Comparison of ENCODE assay signal across 18 cellular contexts in genomic region chrX:22952011-22952410, GRCh38. TPM values are rescaled to one million over a fixed set of nuclear protein-coding genes. Genes with fewer than 3 reads are reported as not detected.
DNase-seq lines count a peak whose midpoint lies in the region; ATAC-seq and TF ChIP-seq lines count a peak whose summit lies in the region.
"Had no signal": no experiment of that assay in that cellular context is flagged by ENCODE, and none has a peak within 500 bp of the region (broad histone marks: within the 10 kb centered on the region; RNA-seq: fewer than 3 reads in every experiment).

No MANE protein-coding gene starts in this region.

- H3K9me3 Mint-ChIP-seq in endodermal cell (no peaks in the 10 kb centered on the region), natural killer cell (no peaks in the 10 kb centered on the region)
- no peaks in the 10 kb centered on the region for H3K9me3 Mint-ChIP-seq in activated naive CD8-positive, alpha-beta T cell treated with anti-CD3 and anti-CD28 coated beads, Interleukin-2, amount 50 U/mL, for 24 hours
- H3K9me3 Mint-ChIP-seq: activated T-helper 1 cell treated with anti-CD3 and anti-CD28 coated beads, Interleukin-12 subunit alpha, Interleukin-12 subunit beta, Interleukin-2, Interleukin-4 antibody, amounts not matched to agents 30 ng/mL and 10 ng/mL and 1 ng/mL, durations not matched to agents 14 hours and 24 hours and 36 hours; CD8-positive, alpha-beta T cell had no signal

- WGBS in endodermal cell (ENCODE audit: insufficient coverage in 1 of 2, insufficient read length in 1 of 2), 2 experiments = 56 to 90% methylated on average over 2 to 6 of the region's 6 CpGs

- intact Hi-C loops in natural killer cell (cut with micrococcal nuclease) = no loop called here

- no peaks in the 10 kb centered on the region for H3K9me3 ChIP-seq in endodermal cell (ENCODE audit: control insufficient read depth, low read length)
- H3K9me3 ChIP-seq: heart right ventricle, mucosa of descending colon, right lobe of liver had no signal

- H3K36me3 ChIP-seq in endodermal cell (ENCODE audit: control insufficient read depth, insufficient read depth, low read length) = no peaks in the 10 kb centered on the region
- H3K36me3 ChIP-seq: heart right ventricle, right lobe of liver, WERI-Rb-1 had no signal

- DNase-seq in ELR (ENCODE audit: low read depth) = peak; percentile 68
- peak; percentile 56 for DNase-seq in OCI-M1 (lab: John Stamatoyannopoulos, UW)
- peak; percentile 58 for DNase-seq in endodermal cell
- DNase-seq in myocyte (ENCODE audit: low read depth) = peak; percentile 14
- no peak for DNase-seq in NCI-H774 (lab: John Stamatoyannopoulos, UW)
- DNase-seq in natural killer cell = no peak
- no peak for DNase-seq in activated naive CD8-positive, alpha-beta T cell treated with anti-CD3 and anti-CD28 coated beads, Interleukin-2, amount 50 U/mL, for 24 hours
- DNase-seq: CD8-positive, alpha-beta T cell; cerebellar nuclear complex; heart right ventricle; mucosa of descending colon; NCI-H146; right lobe of liver; trophoblast cell had no signal

- no peaks in the 10 kb centered on the region for H3K27me3 ChIP-seq in endodermal cell (ENCODE audit: control insufficient read depth, insufficient read depth, low read length, poor library complexity, severe bottlenecking)
- H3K27me3 ChIP-seq: heart right ventricle, right lobe of liver had no signal

- no peaks in the 10 kb centered on the region for H3K36me3 Mint-ChIP-seq in endodermal cell (ENCODE audit: low read depth)
- H3K36me3 Mint-ChIP-seq in natural killer cell = no peaks in the 10 kb centered on the region
- no peaks in the 10 kb centered on the region for H3K36me3 Mint-ChIP-seq in activated naive CD8-positive, alpha-beta T cell treated with anti-CD3 and anti-CD28 coated beads, Interleukin-2, amount 50 U/mL, for 24 hours (ENCODE audit: low read depth)
- H3K36me3 Mint-ChIP-seq: CD8-positive, alpha-beta T cell had no signal

- H3K4me3 Mint-ChIP-seq in endodermal cell (no peak overlapping the region), natural killer cell (no peak overlapping the region)
- no peak overlapping the region for H3K4me3 Mint-ChIP-seq in activated naive CD8-positive, alpha-beta T cell treated with anti-CD3 and anti-CD28 coated beads, Interleukin-2, amount 50 U/mL, for 24 hours
- H3K4me3 Mint-ChIP-seq: activated T-helper 1 cell treated with anti-CD3 and anti-CD28 coated beads, Interleukin-12 subunit alpha, Interleukin-12 subunit beta, Interleukin-2, Interleukin-4 antibody, amounts not matched to agents 30 ng/mL and 10 ng/mL and 1 ng/mL, durations not matched to agents 14 hours and 24 hours and 36 hours; CD8-positive, alpha-beta T cell had no signal

- no peak overlapping the region for H3K27ac ChIP-seq in endodermal cell (ENCODE audit: low read depth, low read length)
- H3K27ac ChIP-seq: heart right ventricle, right lobe of liver, WERI-Rb-1 had no signal

- H3K27me3 Mint-ChIP-seq in endodermal cell (ENCODE audit: insufficient read depth) (no peaks in the 10 kb centered on the region), natural killer cell (ENCODE audit: low read depth in 2 of 2) (no peaks in the 10 kb centered on the region)
- H3K27me3 Mint-ChIP-seq in activated naive CD8-positive, alpha-beta T cell treated with anti-CD3 and anti-CD28 coated beads, Interleukin-2, amount 50 U/mL, for 24 hours = peaks cover 1% of the 10 kb centered on the region

- H3K9ac ChIP-seq in endodermal cell (ENCODE audit: extremely low read depth, low read length, poor library complexity, severe bottlenecking) = no peak overlapping the region

- H3K4me1 ChIP-seq in endodermal cell (ENCODE audit: control insufficient read depth, insufficient read depth, low read length) = no peaks in the 10 kb centered on the region
- H3K4me1 ChIP-seq: right lobe of liver had no signal

- peak; percentile 45 for TF ChIP-seq CTCF in endodermal cell (conservative IDR thresholded peaks at IDR 0.05)
- TF ChIP-seq CTCF in natural killer cell (IDR thresholded peaks at IDR 0.05) = no peak

- no peak overlapping the region for H3K27ac Mint-ChIP-seq in endodermal cell
- H3K27ac Mint-ChIP-seq in natural killer cell = no peak overlapping the region
- H3K27ac Mint-ChIP-seq in activated naive CD8-positive, alpha-beta T cell treated with anti-CD3 and anti-CD28 coated beads, Interleukin-2, amount 50 U/mL, for 24 hours = no peak overlapping the region
- H3K27ac Mint-ChIP-seq: activated T-helper 1 cell treated with anti-CD3 and anti-CD28 coated beads, Interleukin-12 subunit alpha, Interleukin-12 subunit beta, Interleukin-2, Interleukin-4 antibody, amounts not matched to agents 30 ng/mL and 10 ng/mL and 1 ng/mL, durations not matched to agents 14 hours and 24 hours and 36 hours; CD8-positive, alpha-beta T cell had no signal

- ATAC-seq in GM18868 (IDR thresholded peaks at IDR 0.05; ENCODE audit: unreplicated experiment) = no peak
- no peak for ATAC-seq in natural killer cell
- no peak for ATAC-seq in activated naive CD8-positive, alpha-beta T cell treated with anti-CD3 and anti-CD28 coated beads, Interleukin-2, amount 50 U/mL, for 24 hours
- ATAC-seq: CD8-positive, alpha-beta T cell; heart right ventricle; mucosa of descending colon; Panc1 had no signal

- H3K4me3 ChIP-seq in endodermal cell (ENCODE audit: low read length) = no peak overlapping the region
- H3K4me3 ChIP-seq: heart right ventricle, mucosa of descending colon, right lobe of liver had no signal

- H3K4me1 Mint-ChIP-seq in endodermal cell = peaks cover 10% of the 10 kb centered on the region
- no peaks in the 10 kb centered on the region for H3K4me1 Mint-ChIP-seq in natural killer cell
- no peaks in the 10 kb centered on the region for H3K4me1 Mint-ChIP-seq in activated naive CD8-positive, alpha-beta T cell treated with anti-CD3 and anti-CD28 coated beads, Interleukin-2, amount 50 U/mL, for 24 hours

RNA-seq across cellular contexts. Expression of gene DDX53, which starts 47.7 kb away (rescaled TPM):
- total RNA-seq in endodermal cell = not detected
- polyA plus RNA-seq in endodermal cell (2013, experiment 1 of 2) = not detected
- polyA plus RNA-seq in endodermal cell (2013, experiment 2 of 2) = not detected
- not detected in 2 replicates for total RNA-seq in myocyte
- not detected for polyA plus RNA-seq in myocyte (2012)
- not detected for total RNA-seq in natural killer cell
- total RNA-seq: activated T-helper 1 cell treated with anti-CD3 and anti-CD28 coated beads, Interleukin-12 subunit alpha, Interleukin-12 subunit beta, Interleukin-2, Interleukin-4 antibody, amounts not matched to agents 30 ng/mL and 10 ng/mL and 1 ng/mL, durations not matched to agents 14 hours and 24 hours and 36 hours; CD8-positive, alpha-beta T cell; heart right ventricle; mucosa of descending colon; right lobe of liver had no signal
- polyA plus RNA-seq: heart right ventricle had no signal

Comparison
In these comparisons a context has a peak if more than half of its experiments do, and no peak if none do; other contexts are left out.
1. DNase-seq: peak in ELR (single experiment), OCI-M1 (single experiment), endodermal cell (single experiment) and myocyte (single experiment); none in NCI-H774 (single experiment), natural killer cell (single experiment) and activated naive CD8-positive, alpha-beta T cell treated with anti-CD3 and anti-CD28 coated beads, Interleukin-2, amount 50 U/mL, for 24 hours (single experiment).